25 cellular contexts compared by ENCODE assay signal in the genomic region with DNA sequence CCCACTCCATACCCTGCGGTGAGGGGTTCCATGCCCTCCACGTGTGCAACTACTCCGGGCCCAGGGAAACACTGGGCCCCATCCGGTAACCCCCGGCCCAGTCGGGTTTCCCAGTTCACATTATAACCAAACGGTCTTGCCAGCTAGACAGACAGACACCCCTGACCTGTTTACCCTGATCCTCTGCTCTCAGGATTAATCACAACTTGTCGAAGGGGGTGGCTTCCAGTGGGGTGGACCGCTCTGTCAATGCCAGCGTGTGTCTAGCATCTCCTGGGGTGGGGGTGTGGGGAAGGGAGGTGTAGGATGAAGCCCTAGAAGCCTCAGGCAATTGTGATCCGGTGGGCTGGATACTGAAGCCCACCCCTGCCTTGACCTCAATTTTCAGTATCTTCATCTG. TPM values are rescaled to one million over a fixed set of nuclear protein-coding genes. Genes with fewer than 3 reads are reported as not detected.
DNase-seq lines count a peak whose midpoint lies in the region; ATAC-seq, FAIRE-seq and TF ChIP-seq lines count a peak whose summit lies in the region.
"Had no signal": no experiment of that assay in that cellular context is flagged by ENCODE, and none has a peak within 500 bp of the region (broad histone marks: within the 10 kb centered on the region; RNA-seq: fewer than 3 reads in every experiment).

No MANE protein-coding gene starts in this region.

- no peak for TF ChIP-seq RAD21 in HepG2 (CRISPR knock-in tag; IDR thresholded peaks at IDR 0.05)

- no peak overlapping the region for H3K4me3 ChIP-seq in HepG2 (replicated peaks in 1 of 3; ENCODE audit: insufficient read depth in 1 of 3, low read depth in 2 of 3, low read length in 3 of 3)
- no peak overlapping the region for H3K4me3 ChIP-seq in right lobe of liver
- H3K4me3 ChIP-seq in GM23338, result no peak overlapping the region
- H3K4me3 ChIP-seq: GM12878 had no signal

- H4K20me1 ChIP-seq in HepG2 (ENCODE audit: insufficient read depth, low read length), result no peaks in the 10 kb centered on the region
- H4K20me1 ChIP-seq in GM23338 (replicated peaks; ENCODE audit: insufficient read depth), result peaks cover 6% of the 10 kb centered on the region

- H3K27ac Mint-ChIP-seq in GM23338, result no peak overlapping the region
- H3K27ac Mint-ChIP-seq: CD8-positive, alpha-beta T cell had no signal

- no peak overlapping the region for H3K9ac ChIP-seq in HepG2 (ENCODE audit: insufficient read depth, low read depth, low read length)

- H3K79me2 ChIP-seq in HepG2 (ENCODE audit: insufficient read depth, low read length) (no peaks in the 10 kb centered on the region), GM23338 (replicated peaks; ENCODE audit: insufficient read depth) (no peaks in the 10 kb centered on the region)

- no peaks in the 10 kb centered on the region; the same call in 2 of the 3 replicates for H3K9me3 Mint-ChIP-seq in GM23338
- H3K9me3 Mint-ChIP-seq: CD8-positive, alpha-beta T cell had no signal

- POLR2A ChIA-PET in HepG2 (lab: Yijun Ruan, JAX), result no interaction called here

- H3K27me3 ChIP-seq in HepG2 (ENCODE audit: control insufficient read depth in 1 of 2, insufficient read depth in 2 of 2, low read length in 2 of 2) (peaks cover 18 to 77% of the 10 kb centered on the region in 2 experiments), right lobe of liver (peaks cover 7 to 47% of the 10 kb centered on the region in 2 donors), GM23338 (ENCODE audit: insufficient read depth) (peaks cover 98% of the 10 kb centered on the region)

- no peaks in the 10 kb centered on the region; the same call in 2 of the 3 replicates for H3K36me3 Mint-ChIP-seq in GM23338 (ENCODE audit: low read depth)
- H3K36me3 Mint-ChIP-seq: CD8-positive, alpha-beta T cell had no signal

- WGBS in HepG2 (ENCODE audit: low lambda C conversion rate), result 31% methylated on average over 6 of the region's 11 CpGs
- 13% methylated on average over 3 of the region's 11 CpGs for WGBS in right lobe of liver (ENCODE audit: insufficient coverage, low coverage, low lambda C conversion rate, missing lambda C conversion rate)

- no peaks in the 10 kb centered on the region for H3K9me2 ChIP-seq in GM23338 (ENCODE audit: insufficient read depth)

- no peak overlapping the region for H3K4me3 Mint-ChIP-seq in GM23338

- H3K27ac ChIP-seq in HepG2 (ENCODE audit: extremely low read length, insufficient read depth, low read length) (no peak overlapping the region), right lobe of liver (no peak overlapping the region), GM23338 (ENCODE audit: low read depth) (no peak overlapping the region)
- H3K27ac ChIP-seq: HL-60 had no signal

- peaks cover 78% of the 10 kb centered on the region for H3K27me3 Mint-ChIP-seq in GM23338 (ENCODE audit: insufficient read depth, low read depth, poor library complexity)

- 0 out of 2 replicates have a peak, but pooled peaks cover 5% of the 10 kb centered on the region for H3F3A ChIP-seq in GM23338 (replicated peaks; ENCODE audit: low read depth)

- in situ Hi-C loops in HepG2 (cut with HindIII; ENCODE audit: extremely low pct_ligation_motif_present, low pct_unique_long_range_greater_than_20kb), result no loop called here

- no peak for TF ChIP-seq CTCF in HepG2 (CRISPR knock-in tag; IDR thresholded peaks at IDR 0.05)
- TF ChIP-seq CTCF in right lobe of liver (IDR thresholded peaks at IDR 0.05), result no peak
- TF ChIP-seq CTCF in GM23338 (conservative IDR thresholded peaks at IDR 0.05; ENCODE audit: low read depth in 2 of 2), result no peak

- no peaks in the 10 kb centered on the region for H3K36me3 ChIP-seq in HepG2 (replicated peaks in 1 of 2; ENCODE audit: control insufficient read depth in 1 of 2, insufficient read depth in 2 of 2, low read length in 2 of 2)
- H3K36me3 ChIP-seq in right lobe of liver, result no peaks in the 10 kb centered on the region
- H3K36me3 ChIP-seq in GM23338 (ENCODE audit: insufficient read depth), result no peaks in the 10 kb centered on the region

- H3K4me2 ChIP-seq in HepG2 (ENCODE audit: low read depth, low read length) (no peak overlapping the region), GM23338 (no peak overlapping the region)

- H2AFZ ChIP-seq in HepG2 (ENCODE audit: low read length) (no peak overlapping the region), GM23338 (no peak overlapping the region)

- no peak for DNase-seq in HepG2 (ENCODE audit: low spot score)
- no peak for DNase-seq in right lobe of liver
- DNase-seq in GM23338 (ENCODE audit: low spot score), result no peak
- DNase-seq in ecto neural progenitor cell (ENCODE audit: low spot score), result peak; percentile 38
- no peak for DNase-seq in NCI-H1417 (lab: John Stamatoyannopoulos, UW)
- DNase-seq in inferior parietal cortex (ENCODE audit: extremely low spot score), result no peak
- DNase-seq: AML-193; C1 segment of cervical spinal cord; Caco-2; CD8-positive, alpha-beta T cell; Karpas-422; NCI-H1092 treated with DMSO at 0.1 percent for 48 hours; NCI-H146; NCI-H2029 treated with DMSO at 0.1 percent for 48 hours; NCI-H446 treated with DMSO at 0.1 percent for 48 hours; Right ventricle myocardium superior; RPMI8226 had no signal

- peaks cover 25% of the 10 kb centered on the region for H3K4me1 Mint-ChIP-seq in GM23338

- CTCF ChIA-PET in HepG2 (lab: Yijun Ruan, JAX; ENCODE audit: low intra/inter-chr PET ratio, low total read pairs), result no interaction called here

- FAIRE-seq in HepG2 (lab: Jason Lieb, UNC), result no peak
- FAIRE-seq: A204.1, G401.6, GM12878, H1 had no signal

- intact Hi-C loops in HepG2 (cut with micrococcal nuclease; ENCODE audit: unreplicated experiment), result no loop called here
- intact Hi-C loops in right lobe of liver (cut with DNase I), result no loop called here

- TF ChIP-seq POLR2A in HepG2 (IDR thresholded peaks at IDR 0.05; ENCODE audit: insufficient read depth in 1 of 2, low read depth in 2 of 2, low read length in 2 of 2) (no peak), right lobe of liver (IDR thresholded peaks at IDR 0.05) (no peak)

- H3K9me3 ChIP-seq in HepG2 (ENCODE audit: low read length) (no peaks in the 10 kb centered on the region), right lobe of liver (no peaks in the 10 kb centered on the region)
- H3K9me3 ChIP-seq: Caco-2 had no signal

- BruUV-seq in HepG2 (replicated peaks; lab: Mats Ljungman, UMichigan), result no TSS peak

- TF ChIP-seq EP300 in HepG2 (IDR thresholded peaks at IDR 0.05; ENCODE audit: low read depth in 2 of 2, low read length in 2 of 2) (no peak), HepG2 (CRISPR knock-in tag; IDR thresholded peaks at IDR 0.05; ENCODE audit: borderline replicate concordance) (no peak)

- ATAC-seq in HepG2 (no peak), right lobe of liver (no peak), GM23338 (no peak), HG03039 (IDR thresholded peaks at IDR 0.05; ENCODE audit: unreplicated experiment) (no peak)
- ATAC-seq: CD8-positive, alpha-beta T cell; GM12878; HCT116 had no signal

- H3K4me1 ChIP-seq in HepG2 (ENCODE audit: insufficient read depth, low read length) (no peaks in the 10 kb centered on the region), right lobe of liver (peaks cover 0 to 6% (median 0%) of the 10 kb centered on the region in 4 donors), GM23338 (ENCODE audit: insufficient read depth) (peaks cover 35% of the 10 kb centered on the region)
- H3K4me1 ChIP-seq: Caco-2 had no signal

RNA-seq across cellular contexts. Expression of gene OLIG2, which starts 4.6 kb away (rescaled TPM):
- total RNA-seq in HepG2 (2016; rRNA removed; fragmentation: Illumina TruSeq; extraction: Trizol), result not detected in 2 replicates
- not detected in 2 replicates for total RNA-seq in HepG2 (2016; cell fraction: cytosol; rRNA removed; fragmentation: Illumina TruSeq; extraction: Trizol; ENCODE audit: low read depth)
- not detected in 2 replicates for total RNA-seq in HepG2 (2016; cell fraction: insoluble cytoplasmic fraction; rRNA removed; fragmentation: Illumina TruSeq; extraction: Trizol)
- total RNA-seq in HepG2 (2016; cell fraction: membrane; rRNA removed; fragmentation: Illumina TruSeq; extraction: Trizol), result not detected in 2 replicates
- not detected in 2 replicates for total RNA-seq in HepG2 (2016; cell fraction: nucleus; rRNA removed; fragmentation: Illumina TruSeq; extraction: Trizol)
- polyA plus RNA-seq in HepG2 (2011; rRNA removed), result not detected in 2 replicates
- not detected in 2 replicates for polyA plus RNA-seq in HepG2 (2011; cell fraction: cytosol; rRNA removed)
- not detected in 2 replicates for polyA plus RNA-seq in HepG2 (2011; cell fraction: nucleus; rRNA removed)
- polyA plus RNA-seq in HepG2 (2012), result not detected in 2 replicates
- polyA plus RNA-seq in HepG2 (2016; cell fraction: cytosol; fragmentation: Illumina TruSeq; extraction: Trizol; ENCODE audit: low read depth), result not detected in 2 replicates
- not detected in 2 replicates for polyA plus RNA-seq in HepG2 (2016; cell fraction: insoluble cytoplasmic fraction; fragmentation: Illumina TruSeq; extraction: Trizol; ENCODE audit: low read depth)
- not detected in 2 replicates for polyA plus RNA-seq in HepG2 (2016; cell fraction: membrane; fragmentation: Illumina TruSeq; extraction: Trizol; ENCODE audit: low read depth)
- not detected in 2 replicates for polyA plus RNA-seq in HepG2 (2016; cell fraction: nucleus; fragmentation: Illumina TruSeq; extraction: Trizol; ENCODE audit: insufficient read depth, low read depth)
- not detected in 2 replicates for polyA minus RNA-seq in HepG2 (2011; rRNA and poly(A)+ RNA removed; ENCODE audit: low replicate concordance)
- polyA minus RNA-seq in HepG2 (2011; cell fraction: cytosol; rRNA and poly(A)+ RNA removed), result not detected in 2 replicates
- not detected in 2 replicates for polyA minus RNA-seq in HepG2 (2011; cell fraction: nucleus; rRNA and poly(A)+ RNA removed)
- total RNA-seq in right lobe of liver, result not detected
- total RNA-seq in GM23338 (2014; rRNA removed; shearing (Covaris generic)), result 0.04 and 1.4 TPM in 2 replicates
- 0.09 and 0.15 TPM in 2 replicates for polyA plus RNA-seq in GM23338 (2016; fragmentation: Nextera tagmentation; extraction: Ambion mirVana)
- total RNA-seq: Caco-2; CD8-positive, alpha-beta T cell; GM12878; H1; Right ventricle myocardium superior had no signal
- polyA plus RNA-seq: AG04450, GM12878 had no signal

RNA-seq across cellular contexts. Expression of gene OLIG1, which starts 48.8 kb away (rescaled TPM):
- not detected in 2 replicates for total RNA-seq in HepG2 (2016; rRNA removed; fragmentation: Illumina TruSeq; extraction: Trizol)
- not detected in 2 replicates for total RNA-seq in HepG2 (2016; cell fraction: cytosol; rRNA removed; fragmentation: Illumina TruSeq; extraction: Trizol; ENCODE audit: low read depth)
- total RNA-seq in HepG2 (2016; cell fraction: insoluble cytoplasmic fraction; rRNA removed; fragmentation: Illumina TruSeq; extraction: Trizol), result not detected in 2 replicates
- not detected in 2 replicates for total RNA-seq in HepG2 (2016; cell fraction: membrane; rRNA removed; fragmentation: Illumina TruSeq; extraction: Trizol)
- not detected in 2 replicates for total RNA-seq in HepG2 (2016; cell fraction: nucleus; rRNA removed; fragmentation: Illumina TruSeq; extraction: Trizol)
- polyA plus RNA-seq in HepG2 (2011; rRNA removed), result not detected in 2 replicates
- polyA plus RNA-seq in HepG2 (2011; cell fraction: cytosol; rRNA removed), result not detected in 2 replicates
- polyA plus RNA-seq in HepG2 (2011; cell fraction: nucleus; rRNA removed), result not detected in 2 replicates
- polyA plus RNA-seq in HepG2 (2012), result not detected in 2 replicates
- polyA plus RNA-seq in HepG2 (2016; cell fraction: cytosol; fragmentation: Illumina TruSeq; extraction: Trizol; ENCODE audit: low read depth), result not detected in 2 replicates
- polyA plus RNA-seq in HepG2 (2016; cell fraction: insoluble cytoplasmic fraction; fragmentation: Illumina TruSeq; extraction: Trizol; ENCODE audit: low read depth), result not detected in 2 replicates
- not detected in 2 replicates for polyA plus RNA-seq in HepG2 (2016; cell fraction: membrane; fragmentation: Illumina TruSeq; extraction: Trizol; ENCODE audit: low read depth)
- polyA plus RNA-seq in HepG2 (2016; cell fraction: nucleus; fragmentation: Illumina TruSeq; extraction: Trizol; ENCODE audit: insufficient read depth, low read depth), result not detected in 2 replicates
- not detected in 2 replicates for polyA minus RNA-seq in HepG2 (2011; rRNA and poly(A)+ RNA removed; ENCODE audit: low replicate concordance)
- polyA minus RNA-seq in HepG2 (2011; cell fraction: cytosol; rRNA and poly(A)+ RNA removed), result not detected in 2 replicates
- not detected in 2 replicates for polyA minus RNA-seq in HepG2 (2011; cell fraction: nucleus; rRNA and poly(A)+ RNA removed)
- not detected for total RNA-seq in right lobe of liver
- 0.14 and 0.19 TPM in 2 replicates for total RNA-seq in GM23338 (2014; rRNA removed; shearing (Covaris generic))
- polyA plus RNA-seq in GM23338 (2016; fragmentation: Nextera tagmentation; extraction: Ambion mirVana), result 0.81 and 2.0 TPM in 2 replicates
- total RNA-seq: Caco-2; CD8-positive, alpha-beta T cell; GM12878 had no signal
- polyA plus RNA-seq: AG04450, GM12878 had no signal
